1 cellular context compared by ENCODE assay signal in genomic region chr17:38868095-38868967, GRCh38.
TF ChIP-seq lines count a peak whose summit lies in the region.

No MANE protein-coding gene starts in this region.

TF ChIP-seq in K562, 482 proteins besides CTCF, POLR2A, EP300 and RAD21 (continues in another document):
- TF ChIP-seq GTF3C2 (IDR thresholded peaks at IDR 0.05; ENCODE audit: borderline replicate concordance, extremely low read depth, insufficient read length) (peak; percentile 5), TEAD4 (IDR thresholded peaks at IDR 0.05; ENCODE audit: low read length) (0 out of 2 replicates have a peak, but pooled peaks have one; percentile 21), TEAD4 (CRISPR knock-in tag; IDR thresholded peaks at IDR 0.05; ENCODE audit: borderline replicate concordance) (no peak), SMARCA4 (IDR thresholded peaks at IDR 0.05) (peak; percentile 9; the same call in 1 of the 2 replicates), ZNF589 (CRISPR knock-in tag; IDR thresholded peaks at IDR 0.05; ENCODE audit: low read depth) (0 out of 2 replicates have a peak, but pooled peaks have one; percentile 11), ZBTB5 (IDR thresholded peaks at IDR 0.05) (peak; percentile 92), ZNF384 (IDR thresholded peaks at IDR 0.05; ENCODE audit: low read depth, low read length) (peak; percentile 72), NFIC (IDR thresholded peaks at IDR 0.05) (peak; percentile 51), SRF (CRISPR knock-in tag; IDR thresholded peaks at IDR 0.05) (peak in 1 of 2 experiments; percentile 46; a peak in 1 of 4 replicates), HDAC8 (tag; IDR thresholded peaks at IDR 0.05) (no peak), HINFP (tag; conservative IDR thresholded peaks at IDR 0.05; ENCODE audit: low read depth) (peak; percentile 96), CEBPB (tag; IDR thresholded peaks at IDR 0.05) (0 out of 2 replicates have a peak, but pooled peaks have one; percentile 19), PRDM10 (IDR thresholded peaks at IDR 0.05; ENCODE audit: partially characterized antibody) (peak; percentile 84), YY1 (IDR thresholded peaks at IDR 0.05; ENCODE audit: borderline replicate concordance in 1 of 3, control insufficient read depth in 1 of 3, extremely low read depth in 1 of 3, insufficient read depth in 3 of 3, insufficient read length in 1 of 3, insufficient replicate concordance in 2 of 3, low read depth in 1 of 3, low read length in 2 of 3) (peak in 1 of 3 experiments; percentile 13), HES1 (IDR thresholded peaks at IDR 0.05; ENCODE audit: low read depth) (0 out of 2 replicates have a peak, but pooled peaks have one; percentile 21), NR2C1 (IDR thresholded peaks at IDR 0.05) (peak; percentile 76), NR2C1 (tag; IDR thresholded peaks at IDR 0.05) (peak; percentile 76), HMBOX1 (IDR thresholded peaks at IDR 0.05) (peak; percentile 19; the same call in 1 of the 2 replicates), ZKSCAN8 (CRISPR knock-in tag; IDR thresholded peaks at IDR 0.05) (peak; percentile 54; the same call in 1 of the 2 replicates), UBTF (IDR thresholded peaks at IDR 0.05; ENCODE audit: borderline replicate concordance in 1 of 2, low read depth in 2 of 2, low read length in 2 of 2) (0 out of 4 replicates have a peak, but pooled peaks of 1 of the 2 experiments have one; percentile 35), CUX1 (CRISPR knock-in tag; IDR thresholded peaks at IDR 0.05) (no peak), ZSCAN29 (IDR thresholded peaks at IDR 0.05) (peak; percentile 69), ZNF592 (IDR thresholded peaks at IDR 0.05) (no peak), ZNF444 (CRISPR knock-in tag; IDR thresholded peaks at IDR 0.05) (no peak), RB1 (IDR thresholded peaks at IDR 0.05; ENCODE audit: low read depth) (0 out of 2 replicates have a peak, but pooled peaks have one; percentile 12), BRD9 (IDR thresholded peaks at IDR 0.05; ENCODE audit: low read depth, partially characterized antibody) (peak; percentile 55)
